33 cellular contexts compared by ENCODE assay signal in the genomic region with DNA sequence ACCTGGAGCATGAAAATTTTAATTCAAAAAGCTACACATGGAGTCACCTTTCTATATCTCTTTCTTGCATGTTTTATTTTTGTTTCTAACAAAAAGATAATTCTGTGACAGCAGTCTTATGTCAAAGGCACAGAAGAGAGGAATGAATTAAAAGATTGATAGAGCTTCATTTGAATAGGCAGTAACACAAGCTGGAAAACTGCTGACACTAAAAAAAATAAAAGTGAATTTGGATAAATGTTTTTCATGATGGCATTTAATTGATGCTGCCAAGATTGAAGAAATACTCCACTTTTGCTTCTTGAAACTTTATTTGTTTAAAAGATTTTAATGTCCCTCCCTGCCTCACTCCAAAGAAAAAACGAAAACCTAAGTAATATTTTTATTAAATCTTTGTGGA.
"Had no signal": no experiment of that assay in that cellular context is flagged by ENCODE, and none has a peak within 500 bp of the region (broad histone marks: within the 10 kb centered on the region; RNA-seq: fewer than 3 reads in every experiment).

No MANE protein-coding gene starts in this region.

- H3K36me3 Mint-ChIP-seq: activated naive CD8-positive, alpha-beta T cell; WTC11 had no signal

- H3K4me1 ChIP-seq: esophagus squamous epithelium, gastroesophageal sphincter, heart right ventricle had no signal

- H3K9me3 ChIP-seq: esophagus squamous epithelium, gastroesophageal sphincter, heart right ventricle had no signal

- H3K36me3 ChIP-seq: brain microvascular endothelial cell, esophagus squamous epithelium, gastroesophageal sphincter, heart right ventricle had no signal

- H3K4me3 Mint-ChIP-seq: activated CD8-positive, alpha-beta T cell treated with anti-CD3 and anti-CD28 coated beads for 36 hours; activated naive CD8-positive, alpha-beta T cell; activated T-cell treated with anti-CD3 and anti-CD28 coated beads, Interleukin-2, amount 50 U/mL, for 4 hours; activated T-helper 17 cell treated with anti-CD3 and anti-CD28 coated beads, Interleukin-2, amount 50 U/mL, for 72 hours; central memory CD8-positive, alpha-beta T cell; WTC11 had no signal

- H3K27ac Mint-ChIP-seq: activated CD8-positive, alpha-beta T cell treated with anti-CD3 and anti-CD28 coated beads for 36 hours; activated naive CD8-positive, alpha-beta T cell; activated T-helper 17 cell treated with anti-CD3 and anti-CD28 coated beads, Interleukin-2, amount 50 U/mL, for 72 hours had no signal

- H3K4me1 Mint-ChIP-seq: activated T-helper 17 cell treated with anti-CD3 and anti-CD28 coated beads, Interleukin-2, amount 50 U/mL, for 72 hours; central memory CD8-positive, alpha-beta T cell; WTC11 had no signal

- FAIRE-seq: astrocyte, bronchial epithelial cell, colon, endometrium, endothelial cell of umbilical vein had no signal

- DNase-seq: activated CD4-positive, alpha-beta T cell treated with anti-CD3 and anti-CD28 coated beads for 48 hours; activated CD4-positive, alpha-beta T cell treated with anti-CD3 and anti-CD28 coated beads, Interleukin-2, amount 50 U/mL, for 1 hour; activated CD4-positive, alpha-beta T cell treated with anti-CD3 and anti-CD28 coated beads, Interleukin-2, amount 50 U/mL, for 48 hours; activated CD8-positive, alpha-beta memory T cell treated with anti-CD3 and anti-CD28 coated beads for 24 hours; activated CD8-positive, alpha-beta T cell treated with anti-CD3 and anti-CD28 coated beads for 36 hours; activated effector memory CD4-positive, alpha-beta T cell treated with Interleukin-2 at 50 U/mL for 16 hours; activated gamma-delta T cell treated with Interleukin-2 at 50 U/mL for 16 hours; activated naive CD4-positive, alpha-beta T cell treated with anti-CD3 and anti-CD28 coated beads, Interleukin-2, amount 50 U/mL, for 16 hours; activated naive CD4-positive, alpha-beta T cell treated with Interleukin-2 at 50 U/mL for 16 hours; activated T-cell treated with anti-CD3 and anti-CD28 coated beads, Interleukin-2, amount 50 U/mL, for 4 hours; amniotic stem cell; anterior cingulate cortex; brain microvascular endothelial cell; cortex of kidney; dermis blood vessel endothelial cell; effector CD8-positive, alpha-beta T cell; esophagus squamous epithelium; foreskin melanocyte; heart right ventricle; T-helper 2 cell had no signal

- H3K27me3 ChIP-seq: brain microvascular endothelial cell, esophagus squamous epithelium, gastroesophageal sphincter, heart right ventricle had no signal

- H3K27ac ChIP-seq: brain microvascular endothelial cell, epithelial cell of prostate, esophagus squamous epithelium, gastroesophageal sphincter, heart right ventricle, VCaP had no signal

- ATAC-seq: activated CD4-positive, CD25-positive, alpha-beta regulatory T cell treated with anti-CD3 and anti-CD28 coated beads, Interleukin-2, amount 50 U/mL, for 24 hours; activated CD8-positive, alpha-beta T cell treated with anti-CD3 and anti-CD28 coated beads for 36 hours; activated T-cell treated with anti-CD3 and anti-CD28 coated beads, Interleukin-2, amount 50 U/mL, for 4 hours; activated T-helper 17 cell treated with anti-CD3 and anti-CD28 coated beads, Interleukin-2, amount 50 U/mL, for 72 hours; gastroesophageal sphincter; heart right ventricle; WTC11 had no signal

- H3K27me3 Mint-ChIP-seq: activated CD8-positive, alpha-beta T cell treated with anti-CD3 and anti-CD28 coated beads for 36 hours; activated naive CD8-positive, alpha-beta T cell; activated T-helper 17 cell treated with anti-CD3 and anti-CD28 coated beads, Interleukin-2, amount 50 U/mL, for 72 hours; central memory CD8-positive, alpha-beta T cell had no signal

- H3K4me3 ChIP-seq: esophagus squamous epithelium, gastroesophageal sphincter, heart right ventricle had no signal
